ENCODE assay signal across 8 cellular contexts in genomic region chr17:37358098-37358829, GRCh38. TPM values are rescaled to one million over a fixed set of nuclear protein-coding genes. Genes with fewer than 3 reads are reported as not detected.
A peak's percentile ranks its signal among the peaks of the same experiment; 100 is the strongest.
DNase-seq lines count a peak whose midpoint lies in the region; ATAC-seq and TF ChIP-seq lines count a peak whose summit lies in the region.

No MANE protein-coding gene starts in this region.

- peak overlapping the region; percentile 94 for H3K4me3 Mint-ChIP-seq in MCF 10A (ENCODE audit: unreplicated experiment)

- peak overlapping the region; percentile 99 for H3K4me2 ChIP-seq in SK-N-SH

- H3K36me3 Mint-ChIP-seq in MCF 10A (ENCODE audit: insufficient read depth, unreplicated experiment): peaks cover 9% of the 10 kb centered on the region

- in situ Hi-C loops in gastrocnemius medialis (cut with MboI; ENCODE audit: low sequenced_read_pairs in 4 of 4): no loop called here

- H3K9me3 ChIP-seq in SK-N-SH (no peaks in the 10 kb centered on the region), iPS-15b (ENCODE audit: control insufficient read depth, insufficient read depth, low read length) (no peaks in the 10 kb centered on the region), gastrocnemius medialis (no peaks in the 10 kb centered on the region)

- H3F3A ChIP-seq in SK-N-SH (replicated peaks; ENCODE audit: insufficient read depth): peaks cover 7% of the 10 kb centered on the region

- peaks cover 50% of the 10 kb centered on the region for H3K79me2 ChIP-seq in SK-N-SH (ENCODE audit: insufficient read depth)

- peak; percentile 45 for DNase-seq in COLO829 (ENCODE audit: low spot score)
- DNase-seq in LNCaP clone FGC (ENCODE audit: low read depth): no peak
- DNase-seq in SK-N-SH: peak; percentile 84
- peak; percentile 70 for DNase-seq in MCF 10A (ENCODE audit: unreplicated experiment)
- DNase-seq in gastrocnemius medialis: peak; percentile 30 to 51
- DNase-seq in NK-92 treated with Interleukin-12 subunit alpha and Interleukin-12 subunit beta, amount 100 ng/mL, for 24 hours (lab: John Stamatoyannopoulos, UW): no peak

- H3K36me3 ChIP-seq in SK-N-SH (replicated peaks in 1 of 2; ENCODE audit: control insufficient read depth in 1 of 2, insufficient read depth in 2 of 2, low read length in 1 of 2) (peaks cover 0 to 4% of the 10 kb centered on the region in 2 experiments), iPS-15b (ENCODE audit: control insufficient read depth, insufficient read depth, low read length) (peaks cover 2% of the 10 kb centered on the region), gastrocnemius medialis (no peaks in the 10 kb centered on the region)

- no peaks in the 10 kb centered on the region for H3K9me3 Mint-ChIP-seq in MCF 10A (ENCODE audit: unreplicated experiment)

- ATAC-seq in GM21423 (IDR thresholded peaks at IDR 0.05; ENCODE audit: unreplicated experiment) (peak; percentile 15), gastrocnemius medialis (peak; percentile 22 to 42)

- POLR2A ChIA-PET in SK-N-SH (lab: Yijun Ruan, JAX): no interaction called here
- POLR2A ChIA-PET in MCF 10A (lab: Yijun Ruan, JAX): interaction anchor here (0.6 to 6.0 kb wide), 16 partner anchors 10 to 1467 kb away, joined by 3 to 27 read pairs (median 4); partner anchors contain the start of gene CWC25

- H2AFZ ChIP-seq in SK-N-SH (ENCODE audit: low read depth): peak overlapping the region; percentile 62

- 0 out of 2 replicates have a peak, but pooled peaks cover 11% of the 10 kb centered on the region for H4K20me1 ChIP-seq in SK-N-SH (ENCODE audit: insufficient read depth)

- H3K27ac Mint-ChIP-seq in MCF 10A (ENCODE audit: low read depth, unreplicated experiment): peak overlapping the region; percentile 64

- no peaks in the 10 kb centered on the region for H3K27me3 Mint-ChIP-seq in MCF 10A (ENCODE audit: insufficient read depth, unreplicated experiment)

- TF ChIP-seq RAD21 in SK-N-SH (IDR thresholded peaks at IDR 0.05; ENCODE audit: low read length): no peak

- H3K4me1 Mint-ChIP-seq in MCF 10A (ENCODE audit: insufficient read depth, unreplicated experiment): peaks cover 31% of the 10 kb centered on the region

- BruUV-seq in MCF 10A (replicated peaks; lab: Mats Ljungman, UMichigan): no TSS peak

- H3K27me3 ChIP-seq in SK-N-SH (ENCODE audit: insufficient read depth): no peaks in the 10 kb centered on the region
- no peaks in the 10 kb centered on the region for H3K27me3 ChIP-seq in iPS-15b (ENCODE audit: control insufficient read depth, insufficient read depth, low read length)
- no peaks in the 10 kb centered on the region for H3K27me3 ChIP-seq in gastrocnemius medialis

- peaks cover 0 to 13% of the 10 kb centered on the region in 2 experiments; a peak in 2 of 4 replicates for H3K4me1 ChIP-seq in SK-N-SH (ENCODE audit: control insufficient read depth in 1 of 2, insufficient read depth in 2 of 2, low read depth in 1 of 2, low read length in 1 of 2)
- peaks cover 5% of the 10 kb centered on the region for H3K4me1 ChIP-seq in iPS-15b (ENCODE audit: control insufficient read depth, insufficient read depth, low read length)
- peaks cover 19 to 22% of the 10 kb centered on the region in 2 donors for H3K4me1 ChIP-seq in gastrocnemius medialis

- H3K9ac ChIP-seq in SK-N-SH (peak overlapping the region; percentile 63; the same call in 1 of the 2 replicates), iPS-15b (ENCODE audit: low read depth, low read length) (peak overlapping the region; percentile 62)

- no peak for TF ChIP-seq CTCF in LNCaP clone FGC (IDR thresholded peaks at IDR 0.05; ENCODE audit: control insufficient read depth, extremely low read depth, insufficient read depth)
- TF ChIP-seq CTCF in SK-N-SH (IDR thresholded peaks at IDR 0.05): no peak
- TF ChIP-seq CTCF in MCF 10A (IDR thresholded peaks at IDR 0.05; ENCODE audit: unreplicated experiment): no peak
- no peak for TF ChIP-seq CTCF in gastrocnemius medialis (IDR thresholded peaks at IDR 0.05 in 4 of 5, conservative IDR thresholded peaks at IDR 0.05 in 1 of 5)

- H3K4me3 ChIP-seq in LNCaP clone FGC (ENCODE audit: low read depth, low read length) (peak overlapping the region; percentile 86), SK-N-SH (ENCODE audit: low read depth in 2 of 2, low read length in 1 of 2) (peak overlapping the region; percentile 75 to 78), iPS-15b (ENCODE audit: low read depth, low read length) (peak overlapping the region; percentile 90), gastrocnemius medialis (peak overlapping the region; percentile 86 to 96 (median 94))

- TF ChIP-seq POLR2A in gastrocnemius medialis (IDR thresholded peaks at IDR 0.05): no peak

- no peaks in the 10 kb centered on the region for H3K9me2 ChIP-seq in SK-N-SH

- CTCF ChIA-PET in SK-N-SH (lab: Yijun Ruan, JAX) (interaction anchor here (0.7 to 4.9 kb wide), 2 partner anchors 15 to 21 kb away, joined by 3 to 35 read pairs; no protein-coding TSS in a partner anchor), MCF 10A (lab: Yijun Ruan, JAX) (interaction anchor here (1.3 to 1.4 kb wide), 2 partner anchors 11 to 16 kb away, joined by 3 to 4 read pairs; no protein-coding TSS in a partner anchor)

- intact Hi-C loops in MCF 10A (cut with micrococcal nuclease) (loop anchor here (2.0 kb wide), 2 partner anchors 15 to 81 kb away; no protein-coding TSS in a partner anchor), gastrocnemius medialis (cut with DNase I; ENCODE audit: low total_unique reads) (no loop called here)

- WGBS in SK-N-SH (ENCODE audit: low lambda C conversion rate): 4% methylated on average over 14 of the region's 21 CpGs

- H3K27ac ChIP-seq in SK-N-SH (ENCODE audit: low read depth in 2 of 2, low read length in 1 of 2) (peak overlapping the region; percentile 66 to 72; a peak in 3 of 4 replicates), gastrocnemius medialis (peak overlapping the region; percentile 93 to 98 (median 96))

- TF ChIP-seq EP300 in SK-N-SH (IDR thresholded peaks at IDR 0.05; ENCODE audit: borderline replicate concordance in 1 of 2, low read depth in 1 of 2, low read length in 1 of 2): no peak

TF ChIP-seq in SK-N-SH, 30 proteins besides CTCF, POLR2A, EP300 and RAD21 (continues in another document):
- TF ChIP-seq TCF12 (IDR thresholded peaks at IDR 0.05): no peak
- no peak for TF ChIP-seq REST (IDR thresholded peaks at IDR 0.05; ENCODE audit: low read depth, low read length)
- TF ChIP-seq USF2 (IDR thresholded peaks at IDR 0.05; ENCODE audit: borderline replicate concordance, low read depth, low read length): no peak
- 0 out of 2 replicates have a peak, but pooled peaks have one; percentile 11 for TF ChIP-seq POLR2AphosphoS5 (IDR thresholded peaks at IDR 0.05; ENCODE audit: low read depth, low read length)
- no peak for TF ChIP-seq NRF1 (IDR thresholded peaks at IDR 0.05; ENCODE audit: low read depth, low read length)
- no peak for TF ChIP-seq FOXJ3 (CRISPR knock-in tag; IDR thresholded peaks at IDR 0.05)
- TF ChIP-seq MXI1 (IDR thresholded peaks at IDR 0.05; ENCODE audit: low read depth, low read length): peak; percentile 96
- TF ChIP-seq TAF1 (IDR thresholded peaks at IDR 0.05; ENCODE audit: borderline replicate concordance, low read depth, low read length): peak; percentile 49; the same call in 1 of the 2 replicates
- no peak for TF ChIP-seq SMC3 (IDR thresholded peaks at IDR 0.05; ENCODE audit: low read depth, low read length)

RNA-seq across cellular contexts. Expression of gene C17orf78, which starts 17.5 kb away (rescaled TPM):
- not detected in 2 replicates for polyA plus RNA-seq in SK-N-SH (2012; rRNA removed)
- not detected in 2 replicates for polyA plus RNA-seq in SK-N-SH (2012; cell fraction: cytosol; rRNA removed)
- polyA plus RNA-seq in SK-N-SH (2012; cell fraction: nucleus; rRNA removed): not detected in 2 replicates
- not detected in 2 replicates for total RNA-seq in MCF 10A (2022)
- not detected for total RNA-seq in gastrocnemius medialis

RNA-seq across cellular contexts. Expression of gene ACACA, which starts 48.4 kb away (rescaled TPM):
- polyA plus RNA-seq in SK-N-SH (2012; rRNA removed): 27.2 and 33.7 TPM in 2 replicates
- 24.0 and 27.7 TPM in 2 replicates for polyA plus RNA-seq in SK-N-SH (2012; cell fraction: cytosol; rRNA removed)
- polyA plus RNA-seq in SK-N-SH (2012; cell fraction: nucleus; rRNA removed): 36.5 and 55.0 TPM in 2 replicates
- 88.6 and 100 TPM in 2 replicates for total RNA-seq in MCF 10A (2022)
- total RNA-seq in gastrocnemius medialis: 10 to 100 TPM; 13.4 to 28.9 (median 18.9) TPM

RNA-seq across cellular contexts. Expression of gene TADA2A, which starts 48.4 kb away (rescaled TPM):
- polyA plus RNA-seq in SK-N-SH (2012; rRNA removed): 9.7 and 11.7 TPM in 2 replicates
- polyA plus RNA-seq in SK-N-SH (2012; cell fraction: cytosol; rRNA removed): 7.4 and 8.1 TPM in 2 replicates
- 16.4 and 27.5 TPM in 2 replicates for polyA plus RNA-seq in SK-N-SH (2012; cell fraction: nucleus; rRNA removed)
- 25.3 and 31.3 TPM in 2 replicates for total RNA-seq in MCF 10A (2022)
- total RNA-seq in gastrocnemius medialis: 10 to 100 TPM in 3 of 4 donors, 1 to 10 TPM in 1; 9.7 to 18.4 (median 14.8) TPM

Comparison
In these comparisons a context has a peak if more than half of its experiments do, and no peak if none do; other contexts are left out.
1. DNase-seq: peak in COLO829 (single experiment), SK-N-SH (single experiment), MCF 10A (single experiment) and gastrocnemius medialis (2 of 2); none in LNCaP clone FGC (single experiment) and NK-92 treated with Interleukin-12 subunit alpha and Interleukin-12 subunit beta, amount 100 ng/mL, for 24 hours (single experiment).
2. Peak in every context shown above with its lines, with median percentiles within 50 percentile points of each other: H3K4me3 ChIP-seq.